15 cellular contexts compared by ENCODE assay signal in the genomic region with DNA sequence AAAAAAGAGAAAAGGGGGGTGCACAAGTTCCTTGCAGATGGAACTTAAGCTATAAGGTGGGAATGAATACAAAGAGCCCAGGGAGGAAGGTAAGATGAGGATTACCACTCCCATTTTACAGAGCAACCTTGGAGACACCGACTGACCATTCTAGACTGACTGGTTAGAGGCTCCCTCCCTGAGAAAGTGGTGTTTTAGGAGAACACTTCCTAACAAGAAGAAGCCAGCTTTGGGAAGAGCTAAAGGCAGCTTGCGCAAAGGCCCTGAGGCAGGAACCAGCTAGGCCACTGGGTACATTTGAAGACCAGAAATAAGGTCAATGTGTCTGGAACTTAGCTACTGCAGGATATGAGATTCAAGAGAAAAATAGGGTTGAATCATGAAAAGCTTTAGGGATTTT. TPM values are rescaled to one million over a fixed set of nuclear protein-coding genes. Genes with fewer than 3 reads are reported as not detected.
DNase-seq lines count a peak whose midpoint lies in the region; ATAC-seq, FAIRE-seq and TF ChIP-seq lines count a peak whose summit lies in the region.
"Had no signal": no experiment of that assay in that cellular context is flagged by ENCODE, and none has a peak within 500 bp of the region (broad histone marks: within the 10 kb centered on the region; RNA-seq: fewer than 3 reads in every experiment).

No MANE protein-coding gene starts in this region.

- H3K79me2 ChIP-seq in keratinocyte (ENCODE audit: control insufficient read depth, insufficient read depth, low read length), result no peaks in the 10 kb centered on the region

- no peaks in the 10 kb centered on the region for H3K36me3 ChIP-seq in keratinocyte (ENCODE audit: control insufficient read depth in 2 of 2, extremely low read depth in 1 of 2, insufficient read depth in 2 of 2, low read length in 2 of 2)
- H3K36me3 ChIP-seq: BLaER1 treated with 17β-estradiol and CSF1 and Interleukin-3, amounts not matched to agents 10 nM and 100 nM had no signal

- H3K36me3 Mint-ChIP-seq in CD14-positive monocyte, result no peaks in the 10 kb centered on the region

- H3K4me2 ChIP-seq in keratinocyte (ENCODE audit: control insufficient read depth, extremely low read depth, insufficient read depth, low read depth, low read length), result no peak overlapping the region

- H3K27ac ChIP-seq in RWPE1, result peak overlapping the region; percentile 77
- peak overlapping the region; percentile 85 for H3K27ac ChIP-seq in epithelial cell of prostate
- H3K27ac ChIP-seq in keratinocyte (ENCODE audit: control insufficient read depth, insufficient read depth, low read length), result peak overlapping the region; percentile 22
- H3K27ac ChIP-seq: HL-60 had no signal

- dilution Hi-C loops in keratinocyte (cut with MboI; ENCODE audit: extremely low pct_ligation_motif_present, low sequenced_read_pairs), result no loop called here

- H3K27me3 Mint-ChIP-seq in CD14-positive monocyte (ENCODE audit: low read depth in 3 of 3), result peaks cover 0 to 2% (median 0%) of the 10 kb centered on the region in 3 donors

- peaks cover 39% of the 10 kb centered on the region for H3K4me1 Mint-ChIP-seq in CD14-positive monocyte

- intact Hi-C loops in CD14-positive monocyte (cut with micrococcal nuclease) (no loop called here), Right ventricle myocardium inferior (cut with DNase I) (no loop called here)

- ATAC-seq in Right ventricle myocardium inferior, result no peak

- DNase-seq in CD14-positive monocyte (ENCODE audit: low spot score), result no peak
- no peak for DNase-seq in RWPE1 (ENCODE audit: low spot score)
- DNase-seq in epithelial cell of prostate (ENCODE audit: low read depth, low spot score), result no peak
- no peak for DNase-seq in keratinocyte (ENCODE audit: low read depth, low spot score)
- DNase-seq in NCI-H2196 (lab: John Stamatoyannopoulos, UW; ENCODE audit: unreplicated experiment), result no peak
- no peak for DNase-seq in Right ventricle myocardium inferior (ENCODE audit: missing footprints)
- DNase-seq in GM19238 (ENCODE audit: insufficient read length, low spot score), result no peak
- DNase-seq: 8988T; CD4-positive, alpha-beta T cell; DMS79; HCEC 1CT had no signal

- H2AFZ ChIP-seq in keratinocyte (ENCODE audit: control insufficient read depth, low read length), result no peak overlapping the region

- peaks cover 33% of the 10 kb centered on the region for H3K4me1 ChIP-seq in keratinocyte (ENCODE audit: control insufficient read depth, extremely low read depth, insufficient read depth, low read length)

- H3K27me3 ChIP-seq in keratinocyte (ENCODE audit: control insufficient read depth, extremely low read depth, insufficient read depth, low read length), result no peaks in the 10 kb centered on the region
- H3K27me3 ChIP-seq: BLaER1 treated with 17β-estradiol and CSF1 and Interleukin-3, amounts not matched to agents 10 nM and 100 nM had no signal

- no peak overlapping the region for H3K9ac ChIP-seq in keratinocyte (ENCODE audit: control insufficient read depth, extremely low read depth, insufficient read depth, low read length)
- H3K9ac ChIP-seq: BLaER1 treated with 17β-estradiol and CSF1 and Interleukin-3, amounts not matched to agents 10 nM and 100 nM had no signal

- CTCF ChIA-PET in RWPE1 (lab: Yijun Ruan, JAX), result interaction anchor here (0.7 to 1.2 kb wide), 5 partner anchors 11 to 200 kb away, joined by 3 to 5 read pairs (median 4); a partner anchor contains a TSS

- peaks cover 0 to 2% (median 0%) of the 10 kb centered on the region in 7 donors for H3K9me3 Mint-ChIP-seq in CD14-positive monocyte
- H3K9me3 Mint-ChIP-seq: CD4-positive, alpha-beta T cell had no signal

- H3K4me3 Mint-ChIP-seq in CD14-positive monocyte, result no peak overlapping the region
- H3K4me3 Mint-ChIP-seq: CD4-positive, alpha-beta T cell had no signal

- no peaks in the 10 kb centered on the region for H4K20me1 ChIP-seq in keratinocyte (ENCODE audit: control insufficient read depth, extremely low read depth, insufficient read depth, low read length)
- H4K20me1 ChIP-seq: BLaER1 treated with 17β-estradiol and CSF1 and Interleukin-3, amounts not matched to agents 10 nM and 100 nM had no signal

- POLR2A ChIA-PET in RWPE1 (lab: Yijun Ruan, JAX; ENCODE audit: low non-redundant PET), result interaction anchor here (0.8 kb wide), 1 partner anchor 30 kb away, joined by 3 read pairs; no protein-coding TSS in a partner anchor

- H3K9me3 ChIP-seq in keratinocyte (ENCODE audit: control insufficient read depth, low read depth, low read length), result no peaks in the 10 kb centered on the region
- H3K9me3 ChIP-seq: BLaER1 treated with 17β-estradiol and CSF1 and Interleukin-3, amounts not matched to agents 10 nM and 100 nM had no signal

- peak overlapping the region; percentile 88 to 95 (median 93) for H3K27ac Mint-ChIP-seq in CD14-positive monocyte
- H3K27ac Mint-ChIP-seq: CD4-positive, alpha-beta T cell had no signal

- no peak for TF ChIP-seq CTCF in CD14-positive monocyte (IDR thresholded peaks at IDR 0.05)
- no peak for TF ChIP-seq CTCF in RWPE1 (conservative IDR thresholded peaks at IDR 0.05; ENCODE audit: low read depth)
- no peak for TF ChIP-seq CTCF in keratinocyte (optimal IDR thresholded peaks at IDR 0.05 in 1 of 3, IDR thresholded peaks at IDR 0.05 in 1 of 3, conservative IDR thresholded peaks at IDR 0.05 in 1 of 3; ENCODE audit: extremely low read depth in 1 of 3, insufficient read depth in 2 of 3, low read length in 3 of 3)

- peak; percentile 36 for FAIRE-seq in keratinocyte (lab: Jason Lieb, UNC)
- FAIRE-seq: G401.6, GM12891 had no signal

- no peak overlapping the region for H3K4me3 ChIP-seq in keratinocyte (ENCODE audit: control insufficient read depth in 2 of 3, extremely low read depth in 1 of 3, insufficient read depth in 2 of 3, low read depth in 1 of 3, low read length in 3 of 3)
- H3K4me3 ChIP-seq: BLaER1 treated with 17β-estradiol and CSF1 and Interleukin-3, amounts not matched to agents 10 nM and 100 nM had no signal

- H3K9me1 ChIP-seq in keratinocyte (ENCODE audit: control insufficient read depth, extremely low read depth, insufficient read depth, low read length), result no peaks in the 10 kb centered on the region

RNA-seq across cellular contexts. Expression of a gene that starts 38.6 kb away (rescaled TPM):
- 10 to 100 TPM; 10.7 to 19.7 TPM for polyA plus RNA-seq in CD14-positive monocyte
- 289 to 702 TPM (median 397 TPM) in 3 replicates for polyA plus RNA-seq in keratinocyte
- polyA plus RNA-seq in keratinocyte (2011; ENCODE audit: low read depth), result 35.6 TPM
- 237 and 295 TPM in 2 replicates for polyA plus RNA-seq in keratinocyte (2011; cell fraction: cytosol; rRNA removed)
- 536 and 559 TPM in 2 replicates for polyA plus RNA-seq in keratinocyte (2011; cell fraction: nucleus; rRNA removed)
- 21.7 and 645 TPM in 2 replicates for polyA plus RNA-seq in keratinocyte (2012; ENCODE audit: low replicate concordance)
- polyA minus RNA-seq in keratinocyte, result 352 to 681 TPM (median 403 TPM) in 3 replicates
- polyA minus RNA-seq in keratinocyte (2011; cell fraction: cytosol; rRNA and poly(A)+ RNA removed), result 226 TPM
- polyA minus RNA-seq in keratinocyte (2011; cell fraction: nucleus; rRNA and poly(A)+ RNA removed), result 248 and 370 TPM in 2 replicates
- 517 TPM for total RNA-seq in Right ventricle myocardium inferior

RNA-seq across cellular contexts. Expression of a gene that starts 57.0 kb away (rescaled TPM):
- polyA plus RNA-seq in CD14-positive monocyte (not detected), keratinocyte (35.0 to 58.0 TPM (median 51.5 TPM) in 3 replicates)
- polyA plus RNA-seq in keratinocyte (2011; ENCODE audit: low read depth), result 20.3 TPM
- 12.5 and 14.2 TPM in 2 replicates for polyA plus RNA-seq in keratinocyte (2011; cell fraction: cytosol; rRNA removed)
- polyA plus RNA-seq in keratinocyte (2011; cell fraction: nucleus; rRNA removed), result 217 and 259 TPM in 2 replicates
- polyA plus RNA-seq in keratinocyte (2012; ENCODE audit: low replicate concordance), result 44.0 and 58.0 TPM in 2 replicates
- 219 to 287 TPM (median 236 TPM) in 3 replicates for polyA minus RNA-seq in keratinocyte
- polyA minus RNA-seq in keratinocyte (2011; cell fraction: cytosol; rRNA and poly(A)+ RNA removed), result 63.1 TPM
- polyA minus RNA-seq in keratinocyte (2011; cell fraction: nucleus; rRNA and poly(A)+ RNA removed), result 484 and 633 TPM in 2 replicates
- not detected for total RNA-seq in Right ventricle myocardium inferior
- total RNA-seq: CD4-positive, alpha-beta T cell had no signal

Comparison
In these comparisons a context has a peak if more than half of its experiments do, and no peak if none do; other contexts are left out.
1. H3K27ac ChIP-seq: peak in every context shown above with its lines; median percentile 85 in epithelial cell of prostate; 77 in RWPE1; 22 in keratinocyte.
2. RNA of a gene that starts 57.0 kb away (polyA plus RNA-seq): 12.5 to 259 TPM in keratinocyte; not detected in CD14-positive monocyte; every median in the first group is over 10 times any median in the second.